Comparison of ENCODE assay signal across 8 cellular contexts in genomic region chrX:49155243-49155899, GRCh38. TPM values are rescaled to one million over a fixed set of nuclear protein-coding genes. Genes with fewer than 3 reads are reported as not detected.
DNase-seq lines count a peak whose midpoint lies in the region; ATAC-seq, FAIRE-seq and TF ChIP-seq lines count a peak whose summit lies in the region.

No MANE protein-coding gene starts in this region.

- peaks cover 17% of the 10 kb centered on the region for H3K4me1 Mint-ChIP-seq in central memory CD8-positive, alpha-beta T cell

- H3K27ac ChIP-seq in kidney (ENCODE audit: low read depth in 2 of 2, low read length in 2 of 2): peak overlapping the region; percentile 94 to 96

- peak overlapping the region; percentile 93 for H3K4me3 Mint-ChIP-seq in central memory CD8-positive, alpha-beta T cell

- no peak for FAIRE-seq in kidney (lab: Jason Lieb, UNC)

- H3K36me3 ChIP-seq in kidney (ENCODE audit: control insufficient read depth in 1 of 2, insufficient read depth in 2 of 2, low read length in 2 of 2): no peaks in the 10 kb centered on the region

- no peaks in the 10 kb centered on the region for H3K9me3 Mint-ChIP-seq in central memory CD8-positive, alpha-beta T cell

- no peaks in the 10 kb centered on the region for H3K4me1 ChIP-seq in kidney (ENCODE audit: control insufficient read depth in 1 of 2, insufficient read depth in 1 of 2, low read depth in 1 of 2, low read length in 2 of 2)

- ATAC-seq in HG03432 (IDR thresholded peaks at IDR 0.05; ENCODE audit: unreplicated experiment): peak; percentile 5
- peak; percentile 16 for ATAC-seq in central memory CD8-positive, alpha-beta T cell (replicated peaks; ENCODE audit: extremely low read depth, poor library complexity, severe bottlenecking)
- ATAC-seq in HG03571 (IDR thresholded peaks at IDR 0.05; ENCODE audit: unreplicated experiment): no peak

- peak overlapping the region; percentile 80 to 84 for H3K9ac ChIP-seq in kidney (ENCODE audit: low read length in 2 of 2)

- H3K27ac Mint-ChIP-seq in central memory CD8-positive, alpha-beta T cell (ENCODE audit: low read depth): peak overlapping the region; percentile 94

- peak; percentile 57 for DNase-seq in GF-D8 (lab: John Stamatoyannopoulos, UW)
- peak; percentile 88 for DNase-seq in RPMI7951 (ENCODE audit: low read depth)
- no peak for DNase-seq in central memory CD8-positive, alpha-beta T cell (ENCODE audit: low spot score in 2 of 2)
- DNase-seq in kidney: no peak
- DNase-seq in stimulated activated CD8-positive, alpha-beta memory T cell treated with anti-CD3 and anti-CD28 coated beads, Interleukin-4, amount 100 ng/mL, for 48 hours: peak; percentile 43
- DNase-seq in hippocampal formation (lab: John Stamatoyannopoulos, UW): no peak

- H3K4me3 ChIP-seq in kidney (ENCODE audit: low read length in 2 of 2): peak overlapping the region; percentile 54 to 73

- H3K27me3 Mint-ChIP-seq in central memory CD8-positive, alpha-beta T cell: no peaks in the 10 kb centered on the region

- TF ChIP-seq CTCF in kidney (IDR thresholded peaks at IDR 0.05; ENCODE audit: borderline replicate concordance, extremely low read depth, insufficient read depth): no peak

- H3K9me3 ChIP-seq in kidney (ENCODE audit: control insufficient read depth in 1 of 2, low read length in 2 of 2): no peaks in the 10 kb centered on the region

- intact Hi-C loops in kidney (cut with DNase I): no loop called here

- H3K36me3 Mint-ChIP-seq in central memory CD8-positive, alpha-beta T cell (ENCODE audit: insufficient read depth): peaks cover 8% of the 10 kb centered on the region

RNA-seq across cellular contexts. Expression of gene MAGIX, which starts 7.2 kb away (rescaled TPM):
- 1.9 and 2.4 TPM in 2 replicates for total RNA-seq in RPMI7951 (2014; rRNA removed; shearing (Covaris generic))
- 11.6 TPM for total RNA-seq in kidney
- polyA plus RNA-seq in kidney (ENCODE audit: insufficient read depth, low read depth, low replicate concordance): 34.0 TPM

RNA-seq across cellular contexts. Expression of gene PLP2, which starts 16.3 kb away (rescaled TPM):
- total RNA-seq in RPMI7951 (2014; rRNA removed; shearing (Covaris generic)): 333 and 417 TPM in 2 replicates
- total RNA-seq in kidney: 139 TPM
- polyA plus RNA-seq in kidney (ENCODE audit: insufficient read depth, low read depth, low replicate concordance): 58.6 TPM

RNA-seq across cellular contexts. Expression of gene PRICKLE3, which starts 30.8 kb away (rescaled TPM):
- total RNA-seq in RPMI7951 (2014; rRNA removed; shearing (Covaris generic)): 7.2 and 8.7 TPM in 2 replicates
- 11.6 TPM for total RNA-seq in kidney
- polyA plus RNA-seq in kidney (ENCODE audit: insufficient read depth, low read depth, low replicate concordance): 3.4 TPM

RNA-seq across cellular contexts. Expression of gene GPKOW, which starts 31.8 kb away (rescaled TPM):
- 39.6 and 47.1 TPM in 2 replicates for total RNA-seq in RPMI7951 (2014; rRNA removed; shearing (Covaris generic))
- total RNA-seq in kidney: 20.4 TPM
- polyA plus RNA-seq in kidney (ENCODE audit: insufficient read depth, low read depth, low replicate concordance): 21.4 TPM

RNA-seq across cellular contexts. Expression of gene SYP, which starts 44.6 kb away (rescaled TPM):
- 0.36 and 0.59 TPM in 2 replicates for total RNA-seq in RPMI7951 (2014; rRNA removed; shearing (Covaris generic))
- 4.0 TPM for total RNA-seq in kidney
- polyA plus RNA-seq in kidney (ENCODE audit: insufficient read depth, low read depth, low replicate concordance): 7.2 TPM

Comparison
In these comparisons a context has a peak if more than half of its experiments do, and no peak if none do; other contexts are left out.
1. DNase-seq: peak in GF-D8 (single experiment), RPMI7951 (single experiment) and stimulated activated CD8-positive, alpha-beta memory T cell treated with anti-CD3 and anti-CD28 coated beads, Interleukin-4, amount 100 ng/mL, for 48 hours (single experiment); none in central memory CD8-positive, alpha-beta T cell (0 of 2), kidney (single experiment) and hippocampal formation (0 of 2).